In genomic region chr5:61800450-61800849, GRCh38 we compare ENCODE assay signal across 28 cellular contexts.
"Had no signal": no experiment of that assay in that cellular context is flagged by ENCODE, and none has a peak within 500 bp of the region (broad histone marks: within the 10 kb centered on the region; RNA-seq: fewer than 3 reads in every experiment).

No MANE protein-coding gene starts in this region.

- H3K36me3 ChIP-seq: ovary, right lobe of liver, sigmoid colon, stomach, thoracic aorta, thyroid gland, tibial nerve, upper lobe of left lung, vagina had no signal

- ATAC-seq: naive thymus-derived CD8-positive, alpha-beta T cell; natural killer cell treated with Interleukin-12 subunit alpha and Interleukin-12 subunit beta and Interleukin-15 and Interleukin-18, amount 100 ng/mL, for 72 hours; psoas muscle; right cardiac atrium; stimulated activated effector memory CD8-positive, alpha-beta T cell treated with anti-CD3 and anti-CD28 coated beads, Interleukin-12 subunit alpha, Interleukin-12 subunit beta, amount 100 ng/mL, for 72 hours; stimulated activated naive B cell treated with anti-CD40 and anti-IgM and Interleukin-4, amounts not matched to agents 10 μg/mL and 1 μg/mL and 100 μg/mL, for 72 hours had no signal

- H3K9me3 ChIP-seq: ovary, psoas muscle, right lobe of liver, sigmoid colon, stomach, thoracic aorta, thyroid gland, tibial nerve, upper lobe of left lung, vagina had no signal

- H3K27me3 Mint-ChIP-seq: natural killer cell treated with Interleukin-12 subunit alpha and Interleukin-12 subunit beta and Interleukin-15 and Interleukin-18, amount 100 ng/mL, for 72 hours had no signal

- H3K36me3 Mint-ChIP-seq: naive thymus-derived CD8-positive, alpha-beta T cell; natural killer cell treated with Interleukin-12 subunit alpha and Interleukin-12 subunit beta and Interleukin-15 and Interleukin-18, amount 100 ng/mL, for 72 hours; neural progenitor cell; stimulated activated effector memory CD8-positive, alpha-beta T cell treated with anti-CD3 and anti-CD28 coated beads, Interleukin-12 subunit alpha, Interleukin-12 subunit beta, amount 100 ng/mL, for 72 hours; stimulated activated naive B cell treated with anti-CD40 and anti-IgM and Interleukin-4, amounts not matched to agents 10 μg/mL and 1 μg/mL and 100 μg/mL, for 72 hours had no signal

- H3K4me3 Mint-ChIP-seq: naive thymus-derived CD8-positive, alpha-beta T cell; natural killer cell treated with Interleukin-12 subunit alpha and Interleukin-12 subunit beta and Interleukin-15 and Interleukin-18, amount 100 ng/mL, for 72 hours; neural progenitor cell; stimulated activated effector memory CD8-positive, alpha-beta T cell treated with anti-CD3 and anti-CD28 coated beads, Interleukin-12 subunit alpha, Interleukin-12 subunit beta, amount 100 ng/mL, for 72 hours; stimulated activated naive B cell treated with anti-CD40 and anti-IgM and Interleukin-4, amounts not matched to agents 10 μg/mL and 1 μg/mL and 100 μg/mL, for 72 hours; stimulated activated naive CD8-positive, alpha-beta T cell treated with anti-CD3 and anti-CD28 coated beads, Interleukin-15, Interleukin-2, amounts not matched to agents 100 ng/mL and 50 ng/mL, for 24 hours had no signal

- H3K4me1 ChIP-seq: neural progenitor cell, parathyroid adenoma, psoas muscle, tibial nerve, upper lobe of left lung, vagina had no signal

- H3K27ac ChIP-seq: neural progenitor cell, ovary, parathyroid adenoma, psoas muscle, right lobe of liver, sigmoid colon, stomach, thoracic aorta, thyroid gland, tibial nerve, upper lobe of left lung, vagina had no signal

- H3K4me3 ChIP-seq: neural progenitor cell, ovary, psoas muscle, right lobe of liver, sigmoid colon, stomach, thoracic aorta, thyroid gland, tibial nerve, upper lobe of left lung, vagina had no signal

- DNase-seq: naive thymus-derived CD8-positive, alpha-beta T cell; occipital lobe; ovary; posterior cingulate gyrus; psoas muscle; right cardiac atrium; sigmoid colon; small intestine; stimulated activated CD4-positive, alpha-beta T cell treated with anti-CD3 and anti-CD28 coated beads, Interleukin-15, amount 100 ng/mL, for 24 hours; stimulated activated CD4-positive, alpha-beta T cell treated with anti-CD3 and anti-CD28 coated beads, Interleukin-2, amount 100 ng/mL, for 24 hours; stimulated activated CD4-positive, alpha-beta T cell treated with anti-CD3 and anti-CD28 coated beads, Interleukin-2, amount 100 ng/mL, for 48 hours; stimulated activated CD4-positive, alpha-beta T cell treated with anti-CD3 and anti-CD28 coated beads, Interleukin-4, amount 100 ng/mL, for 24 hours; stimulated activated naive B cell treated with anti-CD40 and anti-IgM and Interleukin-4, amounts not matched to agents 10 μg/mL and 1 μg/mL and 100 μg/mL, for 72 hours; stimulated activated naive CD4-positive, alpha-beta T cell treated with Interleukin-2 at 50 U/mL for 16 hours; stomach; trophoblast cell; upper lobe of left lung had no signal

- H3K4me1 Mint-ChIP-seq: naive thymus-derived CD8-positive, alpha-beta T cell; stimulated activated effector memory CD8-positive, alpha-beta T cell treated with anti-CD3 and anti-CD28 coated beads, Interleukin-12 subunit alpha, Interleukin-12 subunit beta, amount 100 ng/mL, for 72 hours; stimulated activated naive B cell treated with anti-CD40 and anti-IgM and Interleukin-4, amounts not matched to agents 10 μg/mL and 1 μg/mL and 100 μg/mL, for 72 hours had no signal

- H3K27ac Mint-ChIP-seq: naive thymus-derived CD8-positive, alpha-beta T cell; natural killer cell treated with Interleukin-12 subunit alpha and Interleukin-12 subunit beta and Interleukin-15 and Interleukin-18, amount 100 ng/mL, for 72 hours; neural progenitor cell; progenitor cell of endocrine pancreas; stimulated activated effector memory CD8-positive, alpha-beta T cell treated with anti-CD3 and anti-CD28 coated beads, Interleukin-12 subunit alpha, Interleukin-12 subunit beta, amount 100 ng/mL, for 72 hours; stimulated activated naive B cell treated with anti-CD40 and anti-IgM and Interleukin-4, amounts not matched to agents 10 μg/mL and 1 μg/mL and 100 μg/mL, for 72 hours; stimulated activated naive CD8-positive, alpha-beta T cell treated with anti-CD3 and anti-CD28 coated beads, Interleukin-15, Interleukin-2, amounts not matched to agents 100 ng/mL and 50 ng/mL, for 24 hours had no signal

- H3K9me3 Mint-ChIP-seq: naive thymus-derived CD8-positive, alpha-beta T cell; natural killer cell treated with Interleukin-12 subunit alpha and Interleukin-12 subunit beta and Interleukin-15 and Interleukin-18, amount 100 ng/mL, for 72 hours; neural progenitor cell; stimulated activated effector memory CD8-positive, alpha-beta T cell treated with anti-CD3 and anti-CD28 coated beads, Interleukin-12 subunit alpha, Interleukin-12 subunit beta, amount 100 ng/mL, for 72 hours; stimulated activated naive B cell treated with anti-CD40 and anti-IgM and Interleukin-4, amounts not matched to agents 10 μg/mL and 1 μg/mL and 100 μg/mL, for 72 hours; stimulated activated naive CD8-positive, alpha-beta T cell treated with anti-CD3 and anti-CD28 coated beads, Interleukin-15, Interleukin-2, amounts not matched to agents 100 ng/mL and 50 ng/mL, for 24 hours had no signal
